Comparison of ENCODE assay signal across 20 cellular contexts in genomic region chr4:56626420-56626819, GRCh38. TPM values are rescaled to one million over a fixed set of nuclear protein-coding genes. Genes with fewer than 3 reads are reported as not detected.
DNase-seq lines count a peak whose midpoint lies in the region; ATAC-seq and TF ChIP-seq lines count a peak whose summit lies in the region.
"Had no signal": no experiment of that assay in that cellular context is flagged by ENCODE, and none has a peak within 500 bp of the region (broad histone marks: within the 10 kb centered on the region; RNA-seq: fewer than 3 reads in every experiment).

No MANE protein-coding gene starts in this region.

- peaks cover 15% of the 10 kb centered on the region for H3K36me3 Mint-ChIP-seq in activated naive CD8-positive, alpha-beta T cell treated with anti-CD3 and anti-CD28 coated beads, Interleukin-2, amount 50 U/mL, for 24 hours (ENCODE audit: low read depth)
- H3K36me3 Mint-ChIP-seq in activated naive CD8-positive, alpha-beta T cell treated with anti-CD3 and anti-CD28 coated beads for 36 hours: peaks cover 3% of the 10 kb centered on the region
- H3K36me3 Mint-ChIP-seq in activated T-helper 17 cell treated with anti-CD3 and anti-CD28 coated beads, Interleukin-2, amount 50 U/mL, for 72 hours (ENCODE audit: low read depth): no peaks in the 10 kb centered on the region
- H3K36me3 Mint-ChIP-seq: CD14-positive monocyte had no signal

- H3K27me3 ChIP-seq in foreskin keratinocyte: no peaks in the 10 kb centered on the region

- DNase-seq in activated naive CD8-positive, alpha-beta T cell treated with anti-CD3 and anti-CD28 coated beads, Interleukin-2, amount 50 U/mL, for 24 hours: no peak
- DNase-seq in activated naive CD8-positive, alpha-beta T cell treated with anti-CD3 and anti-CD28 coated beads for 36 hours: no peak
- DNase-seq in foreskin keratinocyte (no peak), NCI-H2196 treated with DMSO at 0.1 percent for 48 hours (lab: John Stamatoyannopoulos, UW; ENCODE audit: unreplicated experiment) (no peak), foreskin fibroblast (no peak)
- DNase-seq: CD8-positive, alpha-beta T cell; COR-L47; DMS153; DMS79 treated with DMSO at 0.1 percent for 48 hours; EL; GDM1; HCEC 1CT; HFFc6 had no signal

- no peak overlapping the region for H3K27ac ChIP-seq in foreskin keratinocyte
- H3K27ac ChIP-seq: A549, HL-60 had no signal

- H3K9me3 Mint-ChIP-seq in activated naive CD8-positive, alpha-beta T cell treated with anti-CD3 and anti-CD28 coated beads, Interleukin-2, amount 50 U/mL, for 24 hours: peaks cover 30% of the 10 kb centered on the region
- peaks cover 18% of the 10 kb centered on the region for H3K9me3 Mint-ChIP-seq in activated naive CD8-positive, alpha-beta T cell treated with anti-CD3 and anti-CD28 coated beads for 36 hours
- peaks cover 10% of the 10 kb centered on the region for H3K9me3 Mint-ChIP-seq in activated T-helper 17 cell treated with anti-CD3 and anti-CD28 coated beads, Interleukin-2, amount 50 U/mL, for 72 hours

- no peak for TF ChIP-seq CTCF in foreskin keratinocyte (conservative IDR thresholded peaks at IDR 0.05)
- no peak for TF ChIP-seq CTCF in foreskin fibroblast (IDR thresholded peaks at IDR 0.05; ENCODE audit: low read depth, low read length)

- no peak overlapping the region for H3K4me3 Mint-ChIP-seq in activated naive CD8-positive, alpha-beta T cell treated with anti-CD3 and anti-CD28 coated beads, Interleukin-2, amount 50 U/mL, for 24 hours
- H3K4me3 Mint-ChIP-seq in activated naive CD8-positive, alpha-beta T cell treated with anti-CD3 and anti-CD28 coated beads for 36 hours: no peak overlapping the region
- no peak overlapping the region for H3K4me3 Mint-ChIP-seq in activated T-helper 17 cell treated with anti-CD3 and anti-CD28 coated beads, Interleukin-2, amount 50 U/mL, for 72 hours
- H3K4me3 Mint-ChIP-seq: CD14-positive monocyte; CD8-positive, alpha-beta T cell; HFFc6 had no signal

- peak; percentile 28 for ATAC-seq in activated naive CD8-positive, alpha-beta T cell treated with anti-CD3 and anti-CD28 coated beads, Interleukin-2, amount 50 U/mL, for 24 hours
- ATAC-seq in activated T-helper 17 cell treated with anti-CD3 and anti-CD28 coated beads, Interleukin-2, amount 50 U/mL, for 72 hours (replicated peaks): peak; percentile 67
- ATAC-seq in foreskin keratinocyte: peak; percentile 30
- ATAC-seq in HG02970 (IDR thresholded peaks at IDR 0.05; ENCODE audit: low FRiP score, unreplicated experiment): no peak
- ATAC-seq: A549; CD8-positive, alpha-beta T cell had no signal

- no peaks in the 10 kb centered on the region for H3K27me3 Mint-ChIP-seq in activated naive CD8-positive, alpha-beta T cell treated with anti-CD3 and anti-CD28 coated beads, Interleukin-2, amount 50 U/mL, for 24 hours
- peaks cover 4% of the 10 kb centered on the region for H3K27me3 Mint-ChIP-seq in activated naive CD8-positive, alpha-beta T cell treated with anti-CD3 and anti-CD28 coated beads for 36 hours
- H3K27me3 Mint-ChIP-seq in activated T-helper 17 cell treated with anti-CD3 and anti-CD28 coated beads, Interleukin-2, amount 50 U/mL, for 72 hours: peaks cover 3% of the 10 kb centered on the region

- H3K4me3 ChIP-seq in foreskin fibroblast (ENCODE audit: low read depth in 1 of 2, low read length in 2 of 2): no peak overlapping the region
- H3K4me3 ChIP-seq: A549 had no signal

- H3K4me1 Mint-ChIP-seq in activated naive CD8-positive, alpha-beta T cell treated with anti-CD3 and anti-CD28 coated beads, Interleukin-2, amount 50 U/mL, for 24 hours: peaks cover 8% of the 10 kb centered on the region
- H3K4me1 Mint-ChIP-seq in activated naive CD8-positive, alpha-beta T cell treated with anti-CD3 and anti-CD28 coated beads for 36 hours: no peaks in the 10 kb centered on the region
- peaks cover 4% of the 10 kb centered on the region for H3K4me1 Mint-ChIP-seq in activated T-helper 17 cell treated with anti-CD3 and anti-CD28 coated beads, Interleukin-2, amount 50 U/mL, for 72 hours
- H3K4me1 Mint-ChIP-seq: CD14-positive monocyte had no signal

- H3K4me1 ChIP-seq in foreskin keratinocyte: peaks cover 38% of the 10 kb centered on the region
- H3K4me1 ChIP-seq: A549 had no signal

- no peak overlapping the region for H3K27ac Mint-ChIP-seq in activated naive CD8-positive, alpha-beta T cell treated with anti-CD3 and anti-CD28 coated beads, Interleukin-2, amount 50 U/mL, for 24 hours
- H3K27ac Mint-ChIP-seq in activated naive CD8-positive, alpha-beta T cell treated with anti-CD3 and anti-CD28 coated beads for 36 hours: no peak overlapping the region
- no peak overlapping the region for H3K27ac Mint-ChIP-seq in activated T-helper 17 cell treated with anti-CD3 and anti-CD28 coated beads, Interleukin-2, amount 50 U/mL, for 72 hours
- H3K27ac Mint-ChIP-seq: CD14-positive monocyte; CD8-positive, alpha-beta T cell; HFFc6 had no signal

RNA-seq across cellular contexts. Expression of gene HOPX, which starts 54.7 kb away (rescaled TPM):
- 10 to 100 TPM; 16.5 to 18.1 TPM for total RNA-seq in activated naive CD8-positive, alpha-beta T cell treated with anti-CD3 and anti-CD28 coated beads for 36 hours
- 100 to 1,000 TPM in 1 of 2 donors, 10 to 100 TPM in 1; 53.6 to 118 TPM for total RNA-seq in activated T-helper 17 cell treated with anti-CD3 and anti-CD28 coated beads, Interleukin-2, amount 50 U/mL, for 72 hours
- total RNA-seq in foreskin keratinocyte: 4.5 and 8.1 TPM in 2 replicates
- polyA plus RNA-seq in foreskin keratinocyte: 5.1 and 8.8 TPM in 2 replicates
- total RNA-seq: H4, HFFc6 had no signal
- polyA plus RNA-seq: A549, BJ had no signal
